Comparison of ENCODE assay signal across 8 cellular contexts in the genomic region with DNA sequence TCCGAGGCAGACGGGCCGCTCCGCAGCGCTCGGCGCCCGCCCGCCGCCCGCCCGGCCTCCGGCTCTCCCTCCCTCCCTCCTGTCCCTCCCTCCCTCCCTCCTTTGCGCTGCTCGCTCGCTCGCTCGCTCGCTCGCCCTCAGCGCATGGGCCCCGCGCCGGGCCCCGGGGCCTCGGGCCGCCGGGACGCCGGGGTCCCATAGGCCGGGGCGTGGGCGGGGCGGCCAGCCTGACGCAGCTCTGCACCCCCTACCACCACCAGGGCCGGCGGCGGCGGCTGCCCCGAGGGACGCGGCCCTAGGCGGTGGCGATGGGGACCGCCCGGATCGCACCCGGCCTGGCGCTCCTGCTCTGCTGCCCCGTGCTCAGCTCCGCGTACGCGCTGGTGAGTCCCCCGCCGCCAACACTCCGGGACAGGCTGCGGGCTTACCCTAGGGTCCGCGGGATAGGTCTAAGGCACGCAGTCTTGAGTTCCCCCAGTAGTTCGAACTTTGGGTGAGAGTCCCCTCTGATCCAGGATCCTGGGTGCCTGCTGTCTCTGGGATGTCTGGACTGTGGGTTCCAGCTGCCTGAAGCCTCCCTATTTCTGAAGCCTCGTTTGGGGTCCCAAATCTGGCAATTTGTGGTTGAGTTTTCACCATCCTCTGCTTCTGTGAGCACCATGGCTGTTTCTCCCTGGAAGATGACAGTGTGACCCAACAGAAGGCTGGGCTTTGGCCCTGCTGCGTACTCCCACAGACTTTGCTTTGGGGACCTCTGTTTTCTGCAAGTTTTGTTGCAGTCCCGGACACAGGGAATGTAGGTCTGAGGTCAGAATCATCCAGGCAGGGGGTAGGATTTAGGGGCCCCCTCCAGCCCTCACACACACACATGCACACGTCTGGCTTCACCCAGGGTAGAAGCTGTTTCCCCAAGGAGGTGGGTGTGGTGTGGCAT. TPM values are rescaled to one million over a fixed set of nuclear protein-coding genes. Genes with fewer than 3 reads are reported as not detected.
A peak's percentile ranks its signal among the peaks of the same experiment; 100 is the strongest.
DNase-seq lines count a peak whose midpoint lies in the region; ATAC-seq and TF ChIP-seq lines count a peak whose summit lies in the region.

No MANE protein-coding gene starts in this region.

- TF ChIP-seq CTCF in NB4 (IDR thresholded peaks at IDR 0.05; ENCODE audit: low read depth, low read length), result no peak
- no peak for TF ChIP-seq CTCF in nephron (IDR thresholded peaks at IDR 0.05; ENCODE audit: unreplicated experiment in 3 of 3)
- no peak for TF ChIP-seq CTCF in brain microvascular endothelial cell (IDR thresholded peaks at IDR 0.05; ENCODE audit: low read depth, low read length, missing control alignments)

- no peak overlapping the region for H3K27ac Mint-ChIP-seq in CD4-positive, alpha-beta memory T cell
- peak overlapping the region; percentile 39 to 99 (median 47) for H3K27ac Mint-ChIP-seq in nephron

- H3K4me3 ChIP-seq in CD4-positive, alpha-beta memory T cell (ENCODE audit: low read length in 2 of 2), result no peak overlapping the region
- H3K4me3 ChIP-seq in NB4 (ENCODE audit: low read depth, low read length), result no peak overlapping the region
- no peak overlapping the region for H3K4me3 ChIP-seq in brain microvascular endothelial cell (ENCODE audit: low read depth, low read length)

- CTCF ChIA-PET in CD4-positive, alpha-beta memory T cell (lab: Charles Lee; ENCODE audit: partially characterized antibody), result interaction anchor here (0.9 kb wide), 1 partner anchor 11 kb away, joined by 3 read pairs; no protein-coding TSS in a partner anchor

- in situ Hi-C loops in brain microvascular endothelial cell (cut with HindIII; ENCODE audit: low pct_ligation_motif_present, low sequenced_read_pairs), result no loop called here

- TF ChIP-seq POLR2A in NB4 (IDR thresholded peaks at IDR 0.05; ENCODE audit: extremely low read depth, insufficient read length) (no peak), erythroblast (IDR thresholded peaks at IDR 0.05; ENCODE audit: low read length) (no peak)

- no peaks in the 10 kb centered on the region for H3K9me3 ChIP-seq in CD4-positive, alpha-beta memory T cell (ENCODE audit: control insufficient read depth in 1 of 2, low read length in 2 of 2)

- H3K27ac ChIP-seq in CD4-positive, alpha-beta memory T cell (ENCODE audit: low read depth, low read length), result no peak overlapping the region
- no peak overlapping the region for H3K27ac ChIP-seq in brain microvascular endothelial cell

- H3K4me3 Mint-ChIP-seq in CD4-positive, alpha-beta memory T cell, result peak overlapping the region; percentile 21 to 64 (median 52)
- peak overlapping the region; percentile 84 to 92 (median 87) for H3K4me3 Mint-ChIP-seq in nephron

- H3K27me3 ChIP-seq in CD4-positive, alpha-beta memory T cell (ENCODE audit: insufficient read depth, low read length), result peaks cover 28% of the 10 kb centered on the region
- H3K27me3 ChIP-seq in brain microvascular endothelial cell (replicated peaks), result peaks cover 40% of the 10 kb centered on the region

- H3K9me3 Mint-ChIP-seq in CD4-positive, alpha-beta memory T cell, result peaks cover 0 to 1% (median 0%) of the 10 kb centered on the region in 8 donors
- no peaks in the 10 kb centered on the region for H3K9me3 Mint-ChIP-seq in nephron

- H3K36me3 Mint-ChIP-seq in CD4-positive, alpha-beta memory T cell, result peaks cover 0 to 3% of the 10 kb centered on the region in 2 donors
- peaks cover 21% of the 10 kb centered on the region for H3K36me3 Mint-ChIP-seq in nephron (ENCODE audit: low read depth)

- peaks cover 7% of the 10 kb centered on the region for H3K4me1 ChIP-seq in CD4-positive, alpha-beta memory T cell (ENCODE audit: insufficient read depth, low read length)

- no peak for ATAC-seq in GM21717 (IDR thresholded peaks at IDR 0.05; ENCODE audit: unreplicated experiment)
- no peak for ATAC-seq in HG02642 (IDR thresholded peaks at IDR 0.05; ENCODE audit: poor library complexity, unreplicated experiment)
- no peak for ATAC-seq in HG03045 (IDR thresholded peaks at IDR 0.05; ENCODE audit: unreplicated experiment)

- H3K27me3 Mint-ChIP-seq in CD4-positive, alpha-beta memory T cell, result peaks cover 32 to 37% of the 10 kb centered on the region in 2 donors
- H3K27me3 Mint-ChIP-seq in nephron (ENCODE audit: low read depth), result peaks cover 54% of the 10 kb centered on the region

- no peaks in the 10 kb centered on the region for H3K36me3 ChIP-seq in CD4-positive, alpha-beta memory T cell (ENCODE audit: insufficient read depth, low read length)
- H3K36me3 ChIP-seq in brain microvascular endothelial cell (replicated peaks), result no peaks in the 10 kb centered on the region

- POLR2A ChIA-PET in CD4-positive, alpha-beta memory T cell (lab: Charles Lee; ENCODE audit: partially characterized antibody), result no interaction called here

- intact Hi-C loops in CD4-positive, alpha-beta memory T cell (cut with micrococcal nuclease), result no loop called here

- no peak for DNase-seq in CD4-positive, alpha-beta memory T cell
- DNase-seq in NB4 (ENCODE audit: low read depth), result peak; percentile 52
- peak; percentile 22 to 27 for DNase-seq in erythroblast (lab: John Stamatoyannopoulos, UW)
- DNase-seq in brain microvascular endothelial cell, result no peak

- H3K4me1 Mint-ChIP-seq in CD4-positive, alpha-beta memory T cell, result peaks cover 0 to 18% (median 5%) of the 10 kb centered on the region in 4 donors
- peaks cover 45% of the 10 kb centered on the region for H3K4me1 Mint-ChIP-seq in nephron

RNA-seq across cellular contexts. Expression of a gene that starts 6.0 kb away (rescaled TPM):
- total RNA-seq in CD4-positive, alpha-beta memory T cell, result not detected
- not detected for polyA plus RNA-seq in CD4-positive, alpha-beta memory T cell

RNA-seq across cellular contexts. Expression of a gene that starts 20.3 kb away (rescaled TPM):
- not detected for total RNA-seq in CD4-positive, alpha-beta memory T cell
- not detected for polyA plus RNA-seq in CD4-positive, alpha-beta memory T cell

Comparison
In these comparisons a context has a peak if more than half of its experiments do, and no peak if none do; other contexts are left out.
1. DNase-seq: peak in NB4 (single experiment) and erythroblast (2 of 2); none in CD4-positive, alpha-beta memory T cell (0 of 5) and brain microvascular endothelial cell (single experiment).
2. H3K27ac Mint-ChIP-seq: peak in nephron (3 of 3); none in CD4-positive, alpha-beta memory T cell (0 of 7).